In genomic region chr9:15354713-15355112, GRCh38 we compare ENCODE assay signal across 1 cellular context.
TF ChIP-seq lines count a peak whose summit lies in the region.

No MANE protein-coding gene starts in this region.

TF ChIP-seq in WTC11, 78 proteins besides CTCF, POLR2A, EP300 and RAD21 (continued from another document):
- TF ChIP-seq ZNF512 (CRISPR knock-in tag; IDR thresholded peaks at IDR 0.05; ENCODE audit: borderline replicate concordance): no peak
- no peak for TF ChIP-seq NR1H2 (CRISPR knock-in tag; IDR thresholded peaks at IDR 0.05)
- TF ChIP-seq NR2C2 (CRISPR knock-in tag; IDR thresholded peaks at IDR 0.05): no peak
- no peak for TF ChIP-seq PRDM15 (CRISPR knock-in tag; IDR thresholded peaks at IDR 0.05)
- TF ChIP-seq GRHL2 (CRISPR knock-in tag; IDR thresholded peaks at IDR 0.05; ENCODE audit: insufficient replicate concordance, severe bottlenecking): no peak
- TF ChIP-seq ERG (CRISPR knock-in tag; IDR thresholded peaks at IDR 0.05): no peak
- TF ChIP-seq NFE2L1 (CRISPR knock-in tag; IDR thresholded peaks at IDR 0.05): no peak
- TF ChIP-seq TP53 (CRISPR knock-in tag; IDR thresholded peaks at IDR 0.05): no peak
